In genomic region chr1:37890378-37891014, GRCh38 we compare ENCODE assay signal across 8 cellular contexts. TPM values are rescaled to one million over a fixed set of nuclear protein-coding genes. Genes with fewer than 3 reads are reported as not detected.
DNase-seq lines count a peak whose midpoint lies in the region; ATAC-seq and TF ChIP-seq lines count a peak whose summit lies in the region.

No MANE protein-coding gene starts in this region.

- no peaks in the 10 kb centered on the region for H4K20me1 ChIP-seq in osteoblast (ENCODE audit: insufficient read depth, low read length)

- WGBS in esophagus muscularis mucosa, result 22% methylated on average over 4 of the region's 4 CpGs

- intact Hi-C loops in esophagus muscularis mucosa (cut with DNase I), result no loop called here

- H3K79me2 ChIP-seq in osteoblast (ENCODE audit: insufficient read depth, low read length), result no peaks in the 10 kb centered on the region

- H2AFZ ChIP-seq in osteoblast (ENCODE audit: low read length), result no peak overlapping the region

- no peak for TF ChIP-seq EP300 in esophagus muscularis mucosa (IDR thresholded peaks at IDR 0.05)

- H3K27ac ChIP-seq in esophagus muscularis mucosa (replicated peaks in 1 of 4), result peak overlapping the region in 1 of 4 donors; percentile 29
- H3K27ac ChIP-seq in osteoblast (ENCODE audit: low read depth, low read length), result no peak overlapping the region

- H3K36me3 ChIP-seq in esophagus muscularis mucosa (peaks cover 45 to 66% (median 59%) of the 10 kb centered on the region in 4 donors), osteoblast (ENCODE audit: insufficient read depth, low read length) (peaks cover 52% of the 10 kb centered on the region)

- H3K4me3 ChIP-seq in esophagus muscularis mucosa (no peak overlapping the region), osteoblast (ENCODE audit: insufficient read depth, low read length) (no peak overlapping the region)

- TF ChIP-seq CTCF in esophagus muscularis mucosa (IDR thresholded peaks at IDR 0.05), result peak; percentile 41 to 53 (median 43)
- TF ChIP-seq CTCF in osteoblast (IDR thresholded peaks at IDR 0.05; ENCODE audit: extremely low read depth, low read depth, low read length), result peak; percentile 54

- H3K27me3 ChIP-seq in esophagus muscularis mucosa (no peaks in the 10 kb centered on the region), osteoblast (ENCODE audit: insufficient read depth, low read length) (no peaks in the 10 kb centered on the region)

- no peak for ATAC-seq in HG02852 (IDR thresholded peaks at IDR 0.05; ENCODE audit: unreplicated experiment)
- no peak for ATAC-seq in GM18498 (IDR thresholded peaks at IDR 0.05; ENCODE audit: unreplicated experiment)
- no peak for ATAC-seq in HG03439 (IDR thresholded peaks at IDR 0.05; ENCODE audit: unreplicated experiment)

- H3K4me2 ChIP-seq in osteoblast (ENCODE audit: insufficient read depth, low read length), result no peak overlapping the region

- no peak for TF ChIP-seq POLR2A in esophagus muscularis mucosa (IDR thresholded peaks at IDR 0.05; ENCODE audit: low read depth)

- no peaks in the 10 kb centered on the region for H3K4me1 ChIP-seq in esophagus muscularis mucosa
- H3K4me1 ChIP-seq in osteoblast (ENCODE audit: insufficient read depth, low read length), result peaks cover 5% of the 10 kb centered on the region

- DNase-seq in EH (ENCODE audit: low read depth) (peak; percentile 57), LHCN-M2 (ENCODE audit: low read depth) (peak; percentile 50), RPMI7951 (ENCODE audit: low read depth) (peak; percentile 31), esophagus muscularis mucosa (ENCODE audit: extremely low spot score) (no peak), osteoblast (ENCODE audit: insufficient read length, low spot score, missing footprints) (no peak)

- H3K9me3 ChIP-seq in esophagus muscularis mucosa (no peaks in the 10 kb centered on the region), osteoblast (ENCODE audit: low read depth, low read length) (no peaks in the 10 kb centered on the region)

RNA-seq across cellular contexts. Expression of gene MTF1, which starts 31.1 kb away (rescaled TPM):
- total RNA-seq in LHCN-M2 (2014; rRNA removed) (1.6 and 2.1 TPM in 2 replicates), esophagus muscularis mucosa (1 to 10 TPM; 4.0 to 7.4 (median 6.7) TPM), osteoblast (4.1 and 4.3 TPM in 2 replicates)
- polyA plus RNA-seq in LHCN-M2 (2012), result 3.2 TPM
- total RNA-seq in RPMI7951 (2014; rRNA removed; shearing (Covaris generic)), result 3.0 and 3.5 TPM in 2 replicates

RNA-seq across cellular contexts. Expression of gene INPP5B, which starts 56.4 kb away (rescaled TPM):
- 20.1 and 22.7 TPM in 2 replicates for total RNA-seq in LHCN-M2 (2014; rRNA removed)
- polyA plus RNA-seq in LHCN-M2 (2012), result 10.4 TPM
- 13.4 and 14.1 TPM in 2 replicates for total RNA-seq in RPMI7951 (2014; rRNA removed; shearing (Covaris generic))
- 10 to 100 TPM; 31.1 to 38.9 (median 36.8) TPM for total RNA-seq in esophagus muscularis mucosa
- total RNA-seq in osteoblast, result 39.4 and 48.6 TPM in 2 replicates

Comparison
In these comparisons a context has a peak if more than half of its experiments do, and no peak if none do; other contexts are left out.
1. DNase-seq: peak in EH (single experiment), LHCN-M2 (single experiment) and RPMI7951 (single experiment); none in esophagus muscularis mucosa (single experiment) and osteoblast (single experiment).